In the genomic region with DNA sequence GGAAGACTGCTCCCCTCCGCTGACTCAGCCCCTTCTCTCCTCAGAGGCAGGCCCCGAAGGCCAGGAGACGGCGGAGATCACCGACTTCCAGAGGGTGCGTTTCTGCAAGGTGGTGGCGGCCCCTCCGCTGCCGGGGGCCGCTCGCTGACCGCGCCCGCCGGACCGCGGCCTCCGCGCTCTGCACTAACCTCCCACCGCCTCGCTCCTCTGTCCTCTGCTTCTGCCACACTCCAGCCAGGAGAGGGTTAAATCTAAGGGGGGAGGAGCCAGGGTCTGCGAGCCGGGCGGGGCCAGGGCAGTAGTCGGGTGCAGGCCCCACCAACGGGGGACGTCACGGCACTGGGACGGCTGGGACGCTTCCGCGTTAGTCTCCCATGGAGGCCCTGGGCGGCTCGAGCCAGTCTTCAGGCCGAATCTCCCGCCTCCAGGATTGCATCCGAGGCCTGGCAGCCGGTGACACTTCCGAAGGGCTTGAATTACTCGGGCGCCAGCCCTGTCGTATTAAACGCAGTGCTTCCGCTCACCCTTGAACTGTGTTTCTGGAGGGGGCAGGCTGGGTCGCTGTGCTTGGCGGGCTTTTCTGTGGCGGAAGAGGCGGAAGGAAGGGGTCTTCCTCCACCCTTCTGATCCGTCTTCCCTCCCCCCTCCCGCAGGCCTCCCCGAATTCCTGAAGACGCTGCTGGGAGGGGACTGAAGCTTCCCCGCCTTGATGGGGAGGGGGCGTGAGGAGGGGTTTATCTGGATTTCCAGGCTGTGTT, we compare ENCODE assay signal across 1 cellular context.
TF ChIP-seq lines count a peak whose summit lies in the region.

No MANE protein-coding gene starts in this region.

TF ChIP-seq in PFSK-1, 5 proteins besides CTCF, POLR2A, EP300 and RAD21:
- TF ChIP-seq, protein P1, sequence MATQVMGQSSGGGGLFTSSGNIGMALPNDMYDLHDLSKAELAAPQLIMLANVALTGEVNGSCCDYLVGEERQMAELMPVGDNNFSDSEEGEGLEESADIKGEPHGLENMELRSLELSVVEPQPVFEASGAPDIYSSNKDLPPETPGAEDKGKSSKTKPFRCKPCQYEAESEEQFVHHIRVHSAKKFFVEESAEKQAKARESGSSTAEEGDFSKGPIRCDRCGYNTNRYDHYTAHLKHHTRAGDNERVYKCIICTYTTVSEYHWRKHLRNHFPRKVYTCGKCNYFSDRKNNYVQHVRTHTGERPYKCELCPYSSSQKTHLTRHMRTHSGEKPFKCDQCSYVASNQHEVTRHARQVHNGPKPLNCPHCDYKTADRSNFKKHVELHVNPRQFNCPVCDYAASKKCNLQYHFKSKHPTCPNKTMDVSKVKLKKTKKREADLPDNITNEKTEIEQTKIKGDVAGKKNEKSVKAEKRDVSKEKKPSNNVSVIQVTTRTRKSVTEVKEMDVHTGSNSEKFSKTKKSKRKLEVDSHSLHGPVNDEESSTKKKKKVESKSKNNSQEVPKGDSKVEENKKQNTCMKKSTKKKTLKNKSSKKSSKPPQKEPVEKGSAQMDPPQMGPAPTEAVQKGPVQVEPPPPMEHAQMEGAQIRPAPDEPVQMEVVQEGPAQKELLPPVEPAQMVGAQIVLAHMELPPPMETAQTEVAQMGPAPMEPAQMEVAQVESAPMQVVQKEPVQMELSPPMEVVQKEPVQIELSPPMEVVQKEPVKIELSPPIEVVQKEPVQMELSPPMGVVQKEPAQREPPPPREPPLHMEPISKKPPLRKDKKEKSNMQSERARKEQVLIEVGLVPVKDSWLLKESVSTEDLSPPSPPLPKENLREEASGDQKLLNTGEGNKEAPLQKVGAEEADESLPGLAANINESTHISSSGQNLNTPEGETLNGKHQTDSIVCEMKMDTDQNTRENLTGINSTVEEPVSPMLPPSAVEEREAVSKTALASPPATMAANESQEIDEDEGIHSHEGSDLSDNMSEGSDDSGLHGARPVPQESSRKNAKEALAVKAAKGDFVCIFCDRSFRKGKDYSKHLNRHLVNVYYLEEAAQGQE (IDR thresholded peaks at IDR 0.05; ENCODE audit: insufficient read depth in 1 of 2, low read depth in 2 of 2, low read length in 2 of 2), result 0 out of 4 replicates have a peak, but pooled peaks of 1 of the 2 experiments have one; percentile 28
- TF ChIP-seq FOXP2 (optimal IDR thresholded peaks at IDR 0.05; ENCODE audit: borderline replicate concordance, extremely low read depth, extremely low read length, insufficient read depth) (peak; percentile 48), SIN3A (IDR thresholded peaks at IDR 0.05; ENCODE audit: borderline replicate concordance, insufficient read depth, low read length) (0 out of 2 replicates have a peak, but pooled peaks have one; percentile 7), TAF1 (IDR thresholded peaks at IDR 0.05; ENCODE audit: borderline replicate concordance, insufficient read depth, low read length) (peak; percentile 86; the same call in 1 of the 2 replicates), POLR2AphosphoS5 (IDR thresholded peaks at IDR 0.05; ENCODE audit: low read depth, low read length) (peak; percentile 84)
